1 cellular context compared by ENCODE assay signal in the genomic region with DNA sequence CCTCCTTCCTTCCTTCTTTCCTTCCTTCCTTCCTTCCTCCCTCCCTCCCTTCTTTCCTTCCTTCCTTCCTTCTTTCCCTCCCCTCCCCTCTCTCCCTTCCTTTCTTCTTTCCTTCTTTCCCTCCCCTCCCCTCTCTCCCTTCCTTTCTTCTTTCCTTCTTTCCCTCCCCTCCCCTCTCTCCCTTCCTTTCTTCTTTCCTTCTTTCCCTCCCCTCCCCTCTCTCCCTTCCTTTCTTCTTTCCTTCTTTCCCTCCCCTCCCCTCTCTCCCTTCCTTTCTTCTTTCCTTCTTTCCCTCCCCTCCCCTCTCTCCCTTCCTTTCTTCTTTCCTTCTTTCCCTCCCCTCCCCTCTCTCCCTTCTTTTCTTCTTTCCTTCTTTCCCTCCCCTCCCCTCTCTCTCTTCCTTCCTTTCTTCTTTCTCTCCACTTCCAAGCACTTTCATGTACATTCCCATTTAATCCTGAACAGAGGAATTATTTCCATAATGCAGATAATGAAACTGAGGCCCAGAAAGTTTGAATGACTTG. TPM values are rescaled to one million over a fixed set of nuclear protein-coding genes. Genes with fewer than 3 reads are reported as not detected.
"Had no signal": no experiment of that assay in that cellular context is flagged by ENCODE, and none has a peak within 500 bp of the region (broad histone marks: within the 10 kb centered on the region; RNA-seq: fewer than 3 reads in every experiment).

No MANE protein-coding gene starts in this region.

RNA-seq across cellular contexts. Expression of a gene that starts 18.1 kb away (rescaled TPM):
- total RNA-seq: neural crest cell had no signal
